In genomic region chr6:27644528-27644927, GRCh38 we compare ENCODE assay signal across 20 cellular contexts.
A peak's percentile ranks its signal among the peaks of the same experiment; 100 is the strongest.
DNase-seq lines count a peak whose midpoint lies in the region; ATAC-seq, FAIRE-seq and TF ChIP-seq lines count a peak whose summit lies in the region.
"Had no signal": no experiment of that assay in that cellular context is flagged by ENCODE, and none has a peak within 500 bp of the region (broad histone marks: within the 10 kb centered on the region; RNA-seq: fewer than 3 reads in every experiment).

No MANE protein-coding gene starts in this region.

- no peaks in the 10 kb centered on the region for H3K9me1 ChIP-seq in K562 (ENCODE audit: control insufficient read depth, insufficient read depth, low read length)

- H3K27ac ChIP-seq in HepG2 (ENCODE audit: extremely low read length, insufficient read depth, low read length), result no peak overlapping the region
- H3K27ac ChIP-seq in right lobe of liver, result no peak overlapping the region
- no peak overlapping the region for H3K27ac ChIP-seq in HEK293 (ENCODE audit: extremely low read depth, low read depth, low read length)
- no peak overlapping the region; the same call in 2 of the 3 replicates for H3K27ac ChIP-seq in K562 (ENCODE audit: extremely low read depth, low read depth, low read length)

- no peak for TF ChIP-seq EP300 in HepG2 (IDR thresholded peaks at IDR 0.05; ENCODE audit: low read depth in 2 of 2, low read length in 2 of 2)
- no peak for TF ChIP-seq EP300 in HepG2 (CRISPR knock-in tag; IDR thresholded peaks at IDR 0.05; ENCODE audit: borderline replicate concordance)
- no peak for TF ChIP-seq EP300 in K562 (IDR thresholded peaks at IDR 0.05; ENCODE audit: low read length)

- TF ChIP-seq POLR2A in HepG2 (IDR thresholded peaks at IDR 0.05; ENCODE audit: insufficient read depth in 1 of 2, low read depth in 2 of 2, low read length in 2 of 2), result no peak
- no peak for TF ChIP-seq POLR2A in right lobe of liver (IDR thresholded peaks at IDR 0.05)
- no peak for TF ChIP-seq POLR2A in K562 (conservative IDR thresholded peaks at IDR 0.05)

- TF ChIP-seq RAD21 in HepG2 (CRISPR knock-in tag; IDR thresholded peaks at IDR 0.05) (no peak), K562 (CRISPR knock-in tag; conservative IDR thresholded peaks at IDR 0.05 in 1 of 2, IDR thresholded peaks at IDR 0.05 in 1 of 2) (no peak)

- no peak overlapping the region for H3K9ac ChIP-seq in HepG2 (ENCODE audit: insufficient read depth, low read depth, low read length)
- H3K9ac ChIP-seq in K562 (ENCODE audit: insufficient read depth in 1 of 2, low read depth in 2 of 2, low read length in 2 of 2), result peak overlapping the region in 1 of 2 experiments; percentile 74; a peak in 1 of 4 replicates

- H4K20me1 ChIP-seq in HepG2 (ENCODE audit: insufficient read depth, low read length) (no peaks in the 10 kb centered on the region), K562 (replicated peaks; ENCODE audit: control insufficient read depth, insufficient read depth, low read length) (no peaks in the 10 kb centered on the region)

- ATAC-seq in HepG2 (no peak), right lobe of liver (no peak), K562 (peak; percentile 72), sciatic nerve (no peak)
- no peak for ATAC-seq in natural killer cell treated with Interleukin-12 subunit alpha and Interleukin-12 subunit beta and Interleukin-15 and Interleukin-18, amount 100 ng/mL, for 72 hours
- ATAC-seq: GM12878, HCT116 had no signal

- H3K27me3 ChIP-seq in HepG2 (ENCODE audit: control insufficient read depth in 1 of 2, insufficient read depth in 2 of 2, low read length in 2 of 2) (peaks cover 0 to 7% of the 10 kb centered on the region in 2 experiments; a peak in 2 of 5 replicates), right lobe of liver (no peaks in the 10 kb centered on the region), K562 (ENCODE audit: control insufficient read depth in 2 of 2, insufficient read depth in 2 of 2, low read length in 2 of 2) (no peaks in the 10 kb centered on the region)

- peaks cover 8% of the 10 kb centered on the region; the same call in 1 of the 2 replicates for H3K4me1 ChIP-seq in HepG2 (ENCODE audit: insufficient read depth, low read length)
- no peaks in the 10 kb centered on the region for H3K4me1 ChIP-seq in right lobe of liver
- no peaks in the 10 kb centered on the region for H3K4me1 ChIP-seq in HEK293 (ENCODE audit: control insufficient read depth, insufficient read depth, low read length)
- H3K4me1 ChIP-seq in K562 (replicated peaks in 1 of 2; ENCODE audit: control insufficient read depth in 2 of 2, insufficient read depth in 2 of 2, low read length in 2 of 2), result peaks cover 7 to 16% of the 10 kb centered on the region in 2 experiments; a peak in 4 of 5 replicates

- H3K4me3 Mint-ChIP-seq in natural killer cell treated with Interleukin-12 subunit alpha and Interleukin-12 subunit beta and Interleukin-15 and Interleukin-18, amount 100 ng/mL, for 72 hours, result no peak overlapping the region
- no peak overlapping the region for H3K4me3 Mint-ChIP-seq in mesothelial cell of epicardium
- H3K4me3 Mint-ChIP-seq: CD4-positive, alpha-beta memory T cell; HFFc6 had no signal

- 29% methylated on average over 6 of the region's 6 CpGs for WGBS in HepG2 (ENCODE audit: low lambda C conversion rate)
- 24% methylated on average over 3 of the region's 6 CpGs for WGBS in right lobe of liver (ENCODE audit: insufficient coverage, low coverage, low lambda C conversion rate, missing lambda C conversion rate)
- 11% methylated on average over 6 of the region's 6 CpGs for WGBS in K562 (ENCODE audit: insufficient coverage, low coverage, missing lambda C conversion rate)

- H3K9me3 Mint-ChIP-seq in natural killer cell treated with Interleukin-12 subunit alpha and Interleukin-12 subunit beta and Interleukin-15 and Interleukin-18, amount 100 ng/mL, for 72 hours, result no peaks in the 10 kb centered on the region
- H3K9me3 Mint-ChIP-seq in mesothelial cell of epicardium, result peaks cover 7% of the 10 kb centered on the region

- intact Hi-C loops in HepG2 (cut with micrococcal nuclease; ENCODE audit: unreplicated experiment), result no loop called here
- intact Hi-C loops in right lobe of liver (cut with DNase I), result no loop called here
- intact Hi-C loops in K562 (cut with micrococcal nuclease), result no loop called here
- intact Hi-C loops in sciatic nerve (cut with DNase I), result no loop called here

- no peak overlapping the region for H3K4me3 ChIP-seq in HepG2 (replicated peaks in 1 of 3; ENCODE audit: insufficient read depth in 1 of 3, low read depth in 2 of 3, low read length in 3 of 3)
- no peak overlapping the region for H3K4me3 ChIP-seq in right lobe of liver
- H3K4me3 ChIP-seq in HEK293 (ENCODE audit: low read depth, low read length), result no peak overlapping the region
- no peak overlapping the region for H3K4me3 ChIP-seq in K562
- H3K4me3 ChIP-seq: GM12878 had no signal

- TF ChIP-seq CTCF in HepG2 (CRISPR knock-in tag; IDR thresholded peaks at IDR 0.05), result no peak
- TF ChIP-seq CTCF in right lobe of liver (IDR thresholded peaks at IDR 0.05), result no peak
- TF ChIP-seq CTCF in HEK293 (tag by site-specific recombination; IDR thresholded peaks at IDR 0.05), result no peak
- TF ChIP-seq CTCF in K562 (IDR thresholded peaks at IDR 0.05 in 2 of 3, conservative IDR thresholded peaks at IDR 0.05 in 1 of 3; ENCODE audit: insufficient read depth in 2 of 3, low read depth in 1 of 3, low read length in 3 of 3), result no peak
- no peak for TF ChIP-seq CTCF in mesothelial cell of epicardium (IDR thresholded peaks at IDR 0.05; ENCODE audit: unreplicated experiment)

- H3K27ac Mint-ChIP-seq in natural killer cell treated with Interleukin-12 subunit alpha and Interleukin-12 subunit beta and Interleukin-15 and Interleukin-18, amount 100 ng/mL, for 72 hours, result no peak overlapping the region
- no peak overlapping the region for H3K27ac Mint-ChIP-seq in mesothelial cell of epicardium
- H3K27ac Mint-ChIP-seq: CD4-positive, alpha-beta memory T cell; HFFc6 had no signal

- no peaks in the 10 kb centered on the region for H3K36me3 ChIP-seq in HepG2 (replicated peaks in 1 of 2; ENCODE audit: control insufficient read depth in 1 of 2, insufficient read depth in 2 of 2, low read length in 2 of 2)
- no peaks in the 10 kb centered on the region for H3K36me3 ChIP-seq in right lobe of liver
- H3K36me3 ChIP-seq in HEK293 (ENCODE audit: control insufficient read depth in 2 of 2, insufficient read depth in 1 of 2, low read length in 2 of 2), result no peaks in the 10 kb centered on the region
- H3K36me3 ChIP-seq in K562 (ENCODE audit: control insufficient read depth, insufficient read depth, low read length), result no peaks in the 10 kb centered on the region

- H3K79me2 ChIP-seq in HepG2 (ENCODE audit: insufficient read depth, low read length) (no peaks in the 10 kb centered on the region), K562 (ENCODE audit: control insufficient read depth, insufficient read depth, low read length) (no peaks in the 10 kb centered on the region)

- POLR2A ChIA-PET in HepG2 (lab: Yijun Ruan, JAX), result no interaction called here
- POLR2A ChIA-PET in HEK293 (lab: Yijun Ruan, JAX), result no interaction called here
- POLR2A ChIA-PET in K562 (lab: Yijun Ruan, JAX), result interaction anchor here (0.8 to 2.1 kb wide), 8 partner anchors 11 to 251 kb away, joined by 3 to 9 read pairs (median 4); no protein-coding TSS in a partner anchor

- in situ Hi-C loops in HepG2 (cut with HindIII; ENCODE audit: extremely low pct_ligation_motif_present, low pct_unique_long_range_greater_than_20kb), result no loop called here
- in situ Hi-C loops in K562 (cut with MboI), result no loop called here

- no peaks in the 10 kb centered on the region for H3K9me3 ChIP-seq in HepG2 (ENCODE audit: low read length)
- no peaks in the 10 kb centered on the region for H3K9me3 ChIP-seq in right lobe of liver
- no peaks in the 10 kb centered on the region for H3K9me3 ChIP-seq in HEK293 (ENCODE audit: control insufficient read depth, insufficient read depth, low read depth, low read length)
- no peaks in the 10 kb centered on the region for H3K9me3 ChIP-seq in K562 (replicated peaks; ENCODE audit: control insufficient read depth, insufficient read depth, low read depth, low read length)

- peaks cover 27 to 37% of the 10 kb centered on the region in 2 donors for H3K27me3 Mint-ChIP-seq in natural killer cell treated with Interleukin-12 subunit alpha and Interleukin-12 subunit beta and Interleukin-15 and Interleukin-18, amount 100 ng/mL, for 72 hours
- H3K27me3 Mint-ChIP-seq in mesothelial cell of epicardium (ENCODE audit: low read depth), result no peaks in the 10 kb centered on the region

- H3K4me2 ChIP-seq in HepG2 (ENCODE audit: low read depth, low read length) (peak overlapping the region; percentile 5; the same call in 1 of the 2 replicates), K562 (ENCODE audit: insufficient read depth, low read length) (peak overlapping the region; percentile 57)

- H2AFZ ChIP-seq in HepG2 (ENCODE audit: low read length) (no peak overlapping the region), K562 (ENCODE audit: low read depth, low read length) (peak overlapping the region; percentile 66)

- no peaks in the 10 kb centered on the region for H3K4me1 Mint-ChIP-seq in natural killer cell treated with Interleukin-12 subunit alpha and Interleukin-12 subunit beta and Interleukin-15 and Interleukin-18, amount 100 ng/mL, for 72 hours (ENCODE audit: low read depth in 2 of 2)
- H3K4me1 Mint-ChIP-seq in mesothelial cell of epicardium, result peaks cover 9% of the 10 kb centered on the region

- BruUV-seq in HepG2 (replicated peaks; lab: Mats Ljungman, UMichigan) (no TSS peak), K562 (replicated peaks; lab: Mats Ljungman, UMichigan) (no TSS peak)

- CTCF ChIA-PET in HepG2 (lab: Yijun Ruan, JAX; ENCODE audit: low intra/inter-chr PET ratio, low total read pairs) (no interaction called here), HEK293 (lab: Yijun Ruan, JAX) (interaction anchor here (0.6 to 2.0 kb wide), 4 partner anchors 12 to 29 kb away, joined by 3 to 8 read pairs (median 4); no protein-coding TSS in a partner anchor), K562 (lab: Yijun Ruan, JAX; ENCODE audit: low intra/inter-chr PET ratio) (no interaction called here)

- FAIRE-seq in HepG2 (lab: Jason Lieb, UNC) (no peak), K562 (lab: Jason Lieb, UNC) (no peak)
- FAIRE-seq: GM12878, GM19239 had no signal

- DNase-seq in HepG2 (ENCODE audit: low spot score) (no peak), right lobe of liver (no peak), K562 (ENCODE audit: extremely low read depth in 1 of 4, low spot score in 3 of 4) (peak; percentile 17 to 42 (median 25)), sciatic nerve (ENCODE audit: low spot score) (no peak), mesothelial cell of epicardium (ENCODE audit: low spot score in 2 of 2, unreplicated experiment in 2 of 2) (no peak)
- no peak for DNase-seq in natural killer cell treated with Interleukin-12 subunit alpha and Interleukin-12 subunit beta and Interleukin-15 and Interleukin-18, amount 100 ng/mL, for 72 hours (ENCODE audit: low spot score)
- DNase-seq: C1 segment of cervical spinal cord; Calu3; CD4-positive, alpha-beta memory T cell; COR-L47; DMS79; EL; GDM1; GOT3; H7; HFFc6 had no signal

- no peaks in the 10 kb centered on the region for H3K36me3 Mint-ChIP-seq in natural killer cell treated with Interleukin-12 subunit alpha and Interleukin-12 subunit beta and Interleukin-15 and Interleukin-18, amount 100 ng/mL, for 72 hours
- H3K36me3 Mint-ChIP-seq in mesothelial cell of epicardium, result no peaks in the 10 kb centered on the region
- H3K36me3 Mint-ChIP-seq: CD4-positive, alpha-beta memory T cell had no signal

TF ChIP-seq in HEK293, 187 proteins besides CTCF, POLR2A, EP300 and RAD21 (continues in another document):
- TF ChIP-seq ZFP37 (tag by site-specific recombination; IDR thresholded peaks at IDR 0.05), result no peak

Comparison
In these comparisons a context has a peak if more than half of its experiments do, and no peak if none do; other contexts are left out.
1. DNase-seq: peak in K562 (4 of 4); none in HepG2 (single experiment), right lobe of liver (0 of 3), sciatic nerve (single experiment), natural killer cell treated with Interleukin-12 subunit alpha and Interleukin-12 subunit beta and Interleukin-15 and Interleukin-18, amount 100 ng/mL, for 72 hours (single experiment) and mesothelial cell of epicardium (0 of 2).
2. Of the 241 proteins assayed by ChIP-seq in both HepG2 and K562: peak only in HepG2: none; only in K562: PREB; in both: none; in neither: 240.